Comparison of ENCODE assay signal across 17 cellular contexts in genomic region chr13:48535791-48536190, GRCh38.
"Had no signal": no experiment of that assay in that cellular context is flagged by ENCODE, and none has a peak within 500 bp of the region (broad histone marks: within the 10 kb centered on the region; RNA-seq: fewer than 3 reads in every experiment).

No MANE protein-coding gene starts in this region.

- H3K36me3 Mint-ChIP-seq: activated naive CD4-positive, alpha-beta T cell treated with anti-CD3 and anti-CD28 coated beads, Interleukin-2, amount 50 U/mL, for 72 hours; stimulated activated naive B cell treated with anti-CD40 and anti-IgM and Interleukin-4, amounts not matched to agents 10 μg/mL and 1 μg/mL and 100 μg/mL, for 72 hours; WTC11 had no signal

- H3K9me3 ChIP-seq: right atrium auricular region, tibial artery had no signal

- H3K27me3 Mint-ChIP-seq: progenitor cell of endocrine pancreas had no signal

- H3K4me3 Mint-ChIP-seq: activated CD8-positive, alpha-beta T cell treated with anti-CD3 and anti-CD28 coated beads, Interleukin-2, amount 10 ng/mL, durations not matched to agents 7 days and 5 days; stimulated activated naive B cell treated with anti-CD40 and anti-IgM and Interleukin-4, amounts not matched to agents 10 μg/mL and 1 μg/mL and 100 μg/mL, for 72 hours; WTC11 had no signal

- DNase-seq: activated CD4-positive, alpha-beta T cell treated with anti-CD3 and anti-CD28 coated beads for 48 hours; activated CD8-positive, alpha-beta memory T cell treated with anti-CD3 and anti-CD28 coated beads, Interleukin-2, amount 50 U/mL, for 4 hours; activated CD8-positive, alpha-beta T cell treated with anti-CD3 and anti-CD28 coated beads, Interleukin-2, amount 10 ng/mL, durations not matched to agents 7 days and 5 days; activated effector memory CD4-positive, alpha-beta T cell treated with anti-CD3 and anti-CD28 coated beads, Interleukin-2, amount 50 U/mL, for 16 hours; activated T-cell treated with anti-CD3 and anti-CD28 coated beads, Interleukin-2, amount 50 U/mL, for 48 hours; islet precursor cell; naive B cell; occipital lobe; stimulated activated CD4-positive, alpha-beta T cell treated with anti-CD3 and anti-CD28 coated beads, Interleukin-15, amount 100 ng/mL, for 24 hours; stimulated activated CD4-positive, alpha-beta T cell treated with anti-CD3 and anti-CD28 coated beads, Interleukin-4, amount 100 ng/mL, for 1 hour; stimulated activated naive B cell treated with anti-CD40 and anti-IgM and Interleukin-4, amounts not matched to agents 10 μg/mL and 1 μg/mL and 100 μg/mL, for 72 hours; tibial artery had no signal

- H3K27ac Mint-ChIP-seq: activated CD8-positive, alpha-beta T cell treated with anti-CD3 and anti-CD28 coated beads, Interleukin-2, amount 10 ng/mL, durations not matched to agents 7 days and 5 days; activated naive CD4-positive, alpha-beta T cell treated with anti-CD3 and anti-CD28 coated beads, Interleukin-2, amount 50 U/mL, for 72 hours; naive B cell; progenitor cell of endocrine pancreas; stimulated activated naive B cell treated with anti-CD40 and anti-IgM and Interleukin-4, amounts not matched to agents 10 μg/mL and 1 μg/mL and 100 μg/mL, for 72 hours; WTC11 had no signal

- ATAC-seq: activated CD8-positive, alpha-beta T cell treated with anti-CD3 and anti-CD28 coated beads, Interleukin-2, amount 10 ng/mL, durations not matched to agents 7 days and 5 days; activated naive CD4-positive, alpha-beta T cell treated with anti-CD3 and anti-CD28 coated beads, Interleukin-2, amount 50 U/mL, for 72 hours; stimulated activated naive B cell treated with anti-CD40 and anti-IgM and Interleukin-4, amounts not matched to agents 10 μg/mL and 1 μg/mL and 100 μg/mL, for 72 hours; WTC11 had no signal

- H3K4me3 ChIP-seq: cardiac muscle cell, right atrium auricular region, tibial artery had no signal

- H3K27me3 ChIP-seq: cardiac muscle cell, right atrium auricular region, tibial artery had no signal

- H3K36me3 ChIP-seq: cardiac muscle cell, right atrium auricular region, tibial artery had no signal

- H3K27ac ChIP-seq: cardiac muscle cell, right atrium auricular region, tibial artery had no signal
